In genomic region chr9:124467410-124468060, GRCh38 we compare ENCODE assay signal across 26 cellular contexts. TPM values are rescaled to one million over a fixed set of nuclear protein-coding genes. Genes with fewer than 3 reads are reported as not detected.
DNase-seq lines count a peak whose midpoint lies in the region; ATAC-seq, FAIRE-seq and TF ChIP-seq lines count a peak whose summit lies in the region.
"Had no signal": no experiment of that assay in that cellular context is flagged by ENCODE, and none has a peak within 500 bp of the region (broad histone marks: within the 10 kb centered on the region; RNA-seq: fewer than 3 reads in every experiment).

No MANE protein-coding gene starts in this region.

- H3K9me3 ChIP-seq in right atrium auricular region: no peaks in the 10 kb centered on the region
- H3K9me3 ChIP-seq in K562 (replicated peaks; ENCODE audit: control insufficient read depth, insufficient read depth, low read depth, low read length): no peaks in the 10 kb centered on the region; the same call in 1 of the 2 replicates
- H3K9me3 ChIP-seq in lower lobe of right lung: peaks cover 2% of the 10 kb centered on the region
- no peaks in the 10 kb centered on the region for H3K9me3 ChIP-seq in upper lobe of right lung
- H3K9me3 ChIP-seq in thyroid gland: no peaks in the 10 kb centered on the region
- H3K9me3 ChIP-seq: BLaER1, SK-N-SH had no signal

- H3K79me2 ChIP-seq in K562 (ENCODE audit: control insufficient read depth, insufficient read depth, low read length): no peaks in the 10 kb centered on the region

- no peaks in the 10 kb centered on the region for H4K20me1 ChIP-seq in K562 (replicated peaks; ENCODE audit: control insufficient read depth, insufficient read depth, low read length)
- H4K20me1 ChIP-seq: BLaER1 had no signal

- H3K4me1 ChIP-seq in right atrium auricular region: no peaks in the 10 kb centered on the region
- H3K4me1 ChIP-seq in K562 (replicated peaks in 1 of 2; ENCODE audit: control insufficient read depth in 2 of 2, insufficient read depth in 2 of 2, low read length in 2 of 2): peaks cover 0 to 21% of the 10 kb centered on the region in 2 experiments; a peak in 3 of 5 replicates
- H3K4me1 ChIP-seq in lower lobe of right lung: no peaks in the 10 kb centered on the region
- H3K4me1 ChIP-seq in upper lobe of right lung: no peaks in the 10 kb centered on the region
- no peaks in the 10 kb centered on the region for H3K4me1 ChIP-seq in thyroid gland

- ATAC-seq in left ventricle myocardium superior: no peak
- no peak for ATAC-seq in K562
- no peak for ATAC-seq in lower lobe of right lung
- ATAC-seq in upper lobe of right lung: no peak

- H3K9me1 ChIP-seq in K562 (ENCODE audit: control insufficient read depth, insufficient read depth, low read length): no peaks in the 10 kb centered on the region

- intact Hi-C loops in left ventricle myocardium superior (cut with micrococcal nuclease): no loop called here
- intact Hi-C loops in K562 (cut with micrococcal nuclease): no loop called here
- intact Hi-C loops in lower lobe of right lung (cut with DNase I): no loop called here
- intact Hi-C loops in upper lobe of right lung (cut with DNase I): no loop called here
- intact Hi-C loops in thyroid gland (cut with DNase I): no loop called here

- WGBS in K562 (ENCODE audit: insufficient coverage, low coverage, missing lambda C conversion rate): 16% methylated on average over 17 of the region's 17 CpGs
- WGBS in thyroid gland, 2 donors: 90 to 92% methylated on average over 15 of the region's 17 CpGs

- peak; percentile 5 for DNase-seq in left ventricle myocardium superior
- DNase-seq in right atrium auricular region (ENCODE audit: low spot score): no peak
- DNase-seq in K562 (ENCODE audit: extremely low read depth in 1 of 4, low spot score in 3 of 4): no peak
- peak; percentile 23 for DNase-seq in lower lobe of right lung
- DNase-seq in upper lobe of right lung: peak; percentile 58
- no peak for DNase-seq in Kasumi-1 (lab: John Stamatoyannopoulos, UW)
- DNase-seq in thyroid gland: no peak
- DNase-seq in kidney tubule cell (ENCODE audit: low spot score): no peak
- DNase-seq: CD4-positive, alpha-beta T cell; DMS53; NCI-H1092 treated with DMSO at 0.1 percent for 48 hours; NCI-H1436; NCI-H187; NCI-H2081 treated with DMSO at 0.1 percent for 48 hours; NCI-H2171; NCI-H226; NCI-H510A; NCI-H69; SK-N-SH had no signal

- TF ChIP-seq CTCF in right atrium auricular region (IDR thresholded peaks at IDR 0.05): no peak
- TF ChIP-seq CTCF in K562 (IDR thresholded peaks at IDR 0.05 in 2 of 3, conservative IDR thresholded peaks at IDR 0.05 in 1 of 3; ENCODE audit: insufficient read depth in 2 of 3, low read depth in 1 of 3, low read length in 3 of 3): no peak
- TF ChIP-seq CTCF in lower lobe of right lung (IDR thresholded peaks at IDR 0.05): no peak
- TF ChIP-seq CTCF in upper lobe of right lung (IDR thresholded peaks at IDR 0.05): no peak
- TF ChIP-seq CTCF in thyroid gland (IDR thresholded peaks at IDR 0.05): no peak

- FAIRE-seq in K562 (lab: Jason Lieb, UNC): no peak
- FAIRE-seq: GM18507, H54 had no signal

- no peak overlapping the region for H3K9ac ChIP-seq in K562 (ENCODE audit: insufficient read depth in 1 of 2, low read depth in 2 of 2, low read length in 2 of 2)
- H3K9ac ChIP-seq: BLaER1, SK-N-SH had no signal

- H3K36me3 ChIP-seq in right atrium auricular region (no peaks in the 10 kb centered on the region), K562 (ENCODE audit: control insufficient read depth, insufficient read depth, low read length) (no peaks in the 10 kb centered on the region), lower lobe of right lung (no peaks in the 10 kb centered on the region), upper lobe of right lung (no peaks in the 10 kb centered on the region), thyroid gland (no peaks in the 10 kb centered on the region)
- H3K36me3 ChIP-seq: BLaER1 had no signal

- TF ChIP-seq POLR2A in K562 (conservative IDR thresholded peaks at IDR 0.05): no peak
- no peak for TF ChIP-seq POLR2A in thyroid gland (IDR thresholded peaks at IDR 0.05)

- POLR2A ChIA-PET in K562 (lab: Yijun Ruan, JAX): interaction anchor here (0.7 kb wide), 1 partner anchor 353 kb away, joined by 3 read pairs; no protein-coding TSS in a partner anchor

- H2AFZ ChIP-seq in K562 (ENCODE audit: low read depth, low read length): no peak overlapping the region

- no peak overlapping the region for H3K4me2 ChIP-seq in K562 (ENCODE audit: insufficient read depth, low read length)
- H3K4me2 ChIP-seq: SK-N-SH had no signal

- CTCF ChIA-PET in K562 (lab: Yijun Ruan, JAX; ENCODE audit: low intra/inter-chr PET ratio): no interaction called here

- BruUV-seq in K562 (replicated peaks; lab: Mats Ljungman, UMichigan): no TSS peak

- H3K4me3 ChIP-seq in right atrium auricular region (no peak overlapping the region), K562 (no peak overlapping the region), lower lobe of right lung (no peak overlapping the region), upper lobe of right lung (no peak overlapping the region), thyroid gland (replicated peaks in 1 of 3) (no peak overlapping the region)
- H3K4me3 ChIP-seq: BLaER1 had no signal

- no peak for TF ChIP-seq EP300 in K562 (IDR thresholded peaks at IDR 0.05; ENCODE audit: low read length)

- no peak for TF ChIP-seq RAD21 in K562 (CRISPR knock-in tag; conservative IDR thresholded peaks at IDR 0.05 in 1 of 2, IDR thresholded peaks at IDR 0.05 in 1 of 2)

- no peaks in the 10 kb centered on the region for H3K27me3 ChIP-seq in right atrium auricular region
- H3K27me3 ChIP-seq in K562 (ENCODE audit: control insufficient read depth in 2 of 2, insufficient read depth in 2 of 2, low read length in 2 of 2): peaks cover 22 to 46% of the 10 kb centered on the region in 2 experiments; a peak in 4 of 5 replicates
- peaks cover 6% of the 10 kb centered on the region for H3K27me3 ChIP-seq in lower lobe of right lung (ENCODE audit: low read depth)
- H3K27me3 ChIP-seq in upper lobe of right lung: no peaks in the 10 kb centered on the region
- no peaks in the 10 kb centered on the region for H3K27me3 ChIP-seq in thyroid gland
- H3K27me3 ChIP-seq: BLaER1 had no signal

- in situ Hi-C loops in K562 (cut with MboI): no loop called here

- no peak overlapping the region for H3K27ac ChIP-seq in right atrium auricular region
- no peak overlapping the region for H3K27ac ChIP-seq in K562 (ENCODE audit: extremely low read depth, low read depth, low read length)
- no peak overlapping the region for H3K27ac ChIP-seq in lower lobe of right lung
- H3K27ac ChIP-seq in upper lobe of right lung: no peak overlapping the region
- no peak overlapping the region for H3K27ac ChIP-seq in thyroid gland
- H3K27ac ChIP-seq: BLaER1 had no signal

RNA-seq across cellular contexts. Expression of gene ADGRD2, which starts 17.3 kb away (rescaled TPM):
- total RNA-seq in left ventricle myocardium superior (not detected), right atrium auricular region (not detected), K562 (2014; rRNA removed) (not detected in 2 replicates), K562 (2014; rRNA removed; fragmentation: Illumina TruSeq; extraction: Trizol) (not detected in 2 replicates), K562 (2015; rRNA removed; fragmentation: Illumina TruSeq; extraction: Trizol) (not detected in 2 replicates), K562 (2021) (not detected in 2 replicates), lower lobe of right lung (not detected), upper lobe of right lung (not detected), thyroid gland (not detected)
- not detected in 2 replicates for total RNA-seq in K562 (2011; cell fraction: chromatin; rRNA removed; ENCODE audit: low replicate concordance)
- 0.17 TPM in 1 of 2 replicates, not detected in the other for total RNA-seq in K562 (2011; cell fraction: nucleolus; rRNA removed)
- total RNA-seq in K562 (2011; cell fraction: nucleoplasm; rRNA removed): not detected in 2 replicates
- polyA plus RNA-seq in K562 (2011; rRNA removed) (not detected in 2 replicates), K562 (2014; fragmentation: Illumina TruSeq; extraction: Trizol) (not detected in 2 replicates), K562 (2014; fragmentation: Nextera tagmentation; extraction: Ambion mirVana) (not detected), K562 (2014; rRNA removed) (not detected in 2 replicates)
- not detected in 2 replicates for polyA plus RNA-seq in K562 (2011; cell fraction: cytosol; rRNA removed)
- polyA plus RNA-seq in K562 (2011; cell fraction: nucleus; rRNA removed): 0.28 TPM in 1 of 2 replicates, not detected in the other
- polyA plus RNA-seq in K562 (2012): not detected in 2 replicates
- polyA minus RNA-seq in K562 (2011; rRNA and poly(A)+ RNA removed): not detected in 2 replicates
- not detected in 2 replicates for polyA minus RNA-seq in K562 (2011; cell fraction: cytosol; rRNA and poly(A)+ RNA removed)
- polyA minus RNA-seq in K562 (2011; cell fraction: nucleus; rRNA and poly(A)+ RNA removed): not detected in 2 replicates
- total RNA-seq: A172; CD4-positive, alpha-beta T cell; G401; M059J had no signal

RNA-seq across cellular contexts. Expression of gene NR5A1, which starts 39.7 kb away (rescaled TPM):
- total RNA-seq in left ventricle myocardium superior (not detected), right atrium auricular region (not detected), K562 (2014; rRNA removed) (0.32 TPM in 1 of 2 replicates, not detected in the other), K562 (2014; rRNA removed; fragmentation: Illumina TruSeq; extraction: Trizol) (not detected in 2 replicates), K562 (2015; rRNA removed; fragmentation: Illumina TruSeq; extraction: Trizol) (not detected in 2 replicates), K562 (2021) (0.20 and 0.40 TPM in 2 replicates), lower lobe of right lung (not detected), upper lobe of right lung (not detected), thyroid gland (under 1 TPM in 1 of 4 donors, not detected in 3; 0.40 TPM)
- total RNA-seq in K562 (2011; cell fraction: chromatin; rRNA removed; ENCODE audit: low replicate concordance): 0.65 TPM in 1 of 2 replicates, not detected in the other
- not detected in 2 replicates for total RNA-seq in K562 (2011; cell fraction: nucleolus; rRNA removed)
- total RNA-seq in K562 (2011; cell fraction: nucleoplasm; rRNA removed): 0.15 TPM in 1 of 2 replicates, not detected in the other
- polyA plus RNA-seq in K562 (2011; rRNA removed) (0.11 TPM in 1 of 2 replicates, not detected in the other), K562 (2014; fragmentation: Illumina TruSeq; extraction: Trizol) (not detected in 2 replicates), K562 (2014; fragmentation: Nextera tagmentation; extraction: Ambion mirVana) (not detected), K562 (2014; rRNA removed) (not detected in 2 replicates)
- polyA plus RNA-seq in K562 (2011; cell fraction: cytosol; rRNA removed): 0.49 TPM in 1 of 2 replicates, not detected in the other
- 0.26 TPM in 1 of 2 replicates, not detected in the other for polyA plus RNA-seq in K562 (2011; cell fraction: nucleus; rRNA removed)
- not detected in 2 replicates for polyA plus RNA-seq in K562 (2012)
- polyA minus RNA-seq in K562 (2011; rRNA and poly(A)+ RNA removed): not detected in 2 replicates
- polyA minus RNA-seq in K562 (2011; cell fraction: cytosol; rRNA and poly(A)+ RNA removed): not detected in 2 replicates
- 0.27 TPM in 1 of 2 replicates, not detected in the other for polyA minus RNA-seq in K562 (2011; cell fraction: nucleus; rRNA and poly(A)+ RNA removed)
- total RNA-seq: A172; CD4-positive, alpha-beta T cell; Daoy had no signal
- polyA plus RNA-seq: SK-N-SH had no signal

RNA-seq across cellular contexts. Expression of gene PSMB7, which starts 52.3 kb away (rescaled TPM):
- 173 TPM for total RNA-seq in left ventricle myocardium superior
- 100 to 1,000 TPM; 178 to 207 TPM for total RNA-seq in right atrium auricular region
- 105 and 110 TPM in 2 replicates for total RNA-seq in K562 (2011; cell fraction: chromatin; rRNA removed; ENCODE audit: low replicate concordance)
- total RNA-seq in K562 (2011; cell fraction: nucleolus; rRNA removed): 103 and 112 TPM in 2 replicates
- total RNA-seq in K562 (2011; cell fraction: nucleoplasm; rRNA removed): 100 and 107 TPM in 2 replicates
- total RNA-seq in K562 (2014; rRNA removed): 364 and 393 TPM in 2 replicates
- total RNA-seq in K562 (2014; rRNA removed; fragmentation: Illumina TruSeq; extraction: Trizol): 404 and 414 TPM in 2 replicates
- 327 and 358 TPM in 2 replicates for total RNA-seq in K562 (2015; rRNA removed; fragmentation: Illumina TruSeq; extraction: Trizol)
- total RNA-seq in K562 (2021): 321 and 326 TPM in 2 replicates
- polyA plus RNA-seq in K562 (2011; rRNA removed): 544 and 662 TPM in 2 replicates
- polyA plus RNA-seq in K562 (2011; cell fraction: cytosol; rRNA removed): 461 and 577 TPM in 2 replicates
- 113 and 195 TPM in 2 replicates for polyA plus RNA-seq in K562 (2011; cell fraction: nucleus; rRNA removed)
- 238 and 428 TPM in 2 replicates for polyA plus RNA-seq in K562 (2012)
- 368 and 407 TPM in 2 replicates for polyA plus RNA-seq in K562 (2014; fragmentation: Illumina TruSeq; extraction: Trizol)
- 100 to 1,000 TPM; 940 to 978 TPM for polyA plus RNA-seq in K562 (2014; fragmentation: Nextera tagmentation; extraction: Ambion mirVana)
- 429 and 463 TPM in 2 replicates for polyA plus RNA-seq in K562 (2014; rRNA removed)
- polyA minus RNA-seq in K562 (2011; rRNA and poly(A)+ RNA removed): 408 and 504 TPM in 2 replicates
- polyA minus RNA-seq in K562 (2011; cell fraction: cytosol; rRNA and poly(A)+ RNA removed): 113 and 154 TPM in 2 replicates
- polyA minus RNA-seq in K562 (2011; cell fraction: nucleus; rRNA and poly(A)+ RNA removed): 48.2 and 82.0 TPM in 2 replicates
- total RNA-seq in lower lobe of right lung: 73.2 TPM
- 73.5 TPM for total RNA-seq in upper lobe of right lung
- total RNA-seq in thyroid gland: 100 to 1,000 TPM in 3 of 4 donors, 10 to 100 TPM in 1; 84.3 to 178 (median 135) TPM

Comparison
In these comparisons a context has a peak if more than half of its experiments do, and no peak if none do; other contexts are left out.
1. DNase-seq: peak in left ventricle myocardium superior (single experiment), lower lobe of right lung (single experiment) and upper lobe of right lung (single experiment); none in right atrium auricular region (single experiment), K562 (0 of 4), Kasumi-1 (0 of 2), thyroid gland (0 of 2) and kidney tubule cell (single experiment).